Comparison of ENCODE assay signal across 8 cellular contexts in genomic region chr11:134037093-134037908, GRCh38. TPM values are rescaled to one million over a fixed set of nuclear protein-coding genes. Genes with fewer than 3 reads are reported as not detected.
DNase-seq lines count a peak whose midpoint lies in the region; ATAC-seq lines count a peak whose summit lies in the region.

No MANE protein-coding gene starts in this region.

- H3K4me1 Mint-ChIP-seq in activated CD4-positive, alpha-beta T cell treated with anti-CD3 and anti-CD28 coated beads, Interleukin-2, amount 10 ng/mL, durations not matched to agents 24 days and 14 days: peaks cover 47% of the 10 kb centered on the region

- H3K36me3 Mint-ChIP-seq in activated CD4-positive, alpha-beta T cell treated with anti-CD3 and anti-CD28 coated beads, Interleukin-2, amount 10 ng/mL, durations not matched to agents 24 days and 14 days (ENCODE audit: low read depth): peaks cover 5% of the 10 kb centered on the region

- DNase-seq in DMS53 treated with DMSO at 0.1 percent for 48 hours (lab: John Stamatoyannopoulos, UW; ENCODE audit: unreplicated experiment) (peak; percentile 72), M059J (ENCODE audit: low read depth) (peak; percentile 44), ecto neural progenitor cell (ENCODE audit: low spot score) (peak; percentile 83), lung microvascular endothelial cell (ENCODE audit: low read depth in 2 of 2) (peak; percentile 38 to 40)
- peak; percentile 91 for DNase-seq in activated CD4-positive, alpha-beta T cell treated with anti-CD3 and anti-CD28 coated beads, Interleukin-2, amount 10 ng/mL, durations not matched to agents 24 days and 14 days
- peak; percentile 34 for DNase-seq in stimulated activated CD8-positive, alpha-beta memory T cell treated with anti-CD3 and anti-CD28 coated beads, Interleukin-4, amount 100 ng/mL, for 24 hours (ENCODE audit: low read depth)

- H3K4me3 Mint-ChIP-seq in activated CD4-positive, alpha-beta T cell treated with anti-CD3 and anti-CD28 coated beads, Interleukin-2, amount 10 ng/mL, durations not matched to agents 24 days and 14 days: peak overlapping the region; percentile 91

- no peaks in the 10 kb centered on the region for H3K9me3 Mint-ChIP-seq in activated CD4-positive, alpha-beta T cell treated with anti-CD3 and anti-CD28 coated beads, Interleukin-2, amount 10 ng/mL, durations not matched to agents 24 days and 14 days

- peak overlapping the region; percentile 97 for H3K27ac Mint-ChIP-seq in activated CD4-positive, alpha-beta T cell treated with anti-CD3 and anti-CD28 coated beads, Interleukin-2, amount 10 ng/mL, durations not matched to agents 24 days and 14 days

- peak; percentile 48 for ATAC-seq in GM21737 (IDR thresholded peaks at IDR 0.05; ENCODE audit: unreplicated experiment)
- no peak for ATAC-seq in GM19035 (IDR thresholded peaks at IDR 0.05; ENCODE audit: unreplicated experiment)

- intact Hi-C loops in activated CD4-positive, alpha-beta T cell treated with anti-CD3 and anti-CD28 coated beads, Interleukin-2, amount 10 ng/mL, durations not matched to agents 24 days and 14 days (cut with micrococcal nuclease): loop anchor here (1.0 kb wide), 3 partner anchors 31 to 187 kb away; partner anchors contain the start of gene VPS26B

- peaks cover 2% of the 10 kb centered on the region for H3K27me3 Mint-ChIP-seq in activated CD4-positive, alpha-beta T cell treated with anti-CD3 and anti-CD28 coated beads, Interleukin-2, amount 10 ng/mL, durations not matched to agents 24 days and 14 days

RNA-seq across cellular contexts. Expression of gene JAM3, which starts 31.6 kb away (rescaled TPM):
- total RNA-seq in M059J (2014; rRNA removed; shearing (Covaris generic)): 6.1 and 7.3 TPM in 2 replicates
- 4.7 and 5.0 TPM in 2 replicates for total RNA-seq in activated CD4-positive, alpha-beta T cell treated with anti-CD3 and anti-CD28 coated beads, Interleukin-2, amount 10 ng/mL, durations not matched to agents 24 days and 14 days
- total RNA-seq in lung microvascular endothelial cell: 2.8 and 17.0 TPM in 2 replicates

Comparison
In these comparisons a context has a peak if more than half of its experiments do, and no peak if none do; other contexts are left out.
1. DNase-seq: peak in every context shown above with its lines; median percentile 91 in activated CD4-positive, alpha-beta T cell treated with anti-CD3 and anti-CD28 coated beads, Interleukin-2, amount 10 ng/mL, durations not matched to agents 24 days and 14 days; 83 in ecto neural progenitor cell; 72 in DMS53 treated with DMSO at 0.1 percent for 48 hours; 44 in M059J; 39 in lung microvascular endothelial cell; 34 in stimulated activated CD8-positive, alpha-beta memory T cell treated with anti-CD3 and anti-CD28 coated beads, Interleukin-4, amount 100 ng/mL, for 24 hours.